Comparison of ENCODE assay signal across 10 cellular contexts in the genomic region with DNA sequence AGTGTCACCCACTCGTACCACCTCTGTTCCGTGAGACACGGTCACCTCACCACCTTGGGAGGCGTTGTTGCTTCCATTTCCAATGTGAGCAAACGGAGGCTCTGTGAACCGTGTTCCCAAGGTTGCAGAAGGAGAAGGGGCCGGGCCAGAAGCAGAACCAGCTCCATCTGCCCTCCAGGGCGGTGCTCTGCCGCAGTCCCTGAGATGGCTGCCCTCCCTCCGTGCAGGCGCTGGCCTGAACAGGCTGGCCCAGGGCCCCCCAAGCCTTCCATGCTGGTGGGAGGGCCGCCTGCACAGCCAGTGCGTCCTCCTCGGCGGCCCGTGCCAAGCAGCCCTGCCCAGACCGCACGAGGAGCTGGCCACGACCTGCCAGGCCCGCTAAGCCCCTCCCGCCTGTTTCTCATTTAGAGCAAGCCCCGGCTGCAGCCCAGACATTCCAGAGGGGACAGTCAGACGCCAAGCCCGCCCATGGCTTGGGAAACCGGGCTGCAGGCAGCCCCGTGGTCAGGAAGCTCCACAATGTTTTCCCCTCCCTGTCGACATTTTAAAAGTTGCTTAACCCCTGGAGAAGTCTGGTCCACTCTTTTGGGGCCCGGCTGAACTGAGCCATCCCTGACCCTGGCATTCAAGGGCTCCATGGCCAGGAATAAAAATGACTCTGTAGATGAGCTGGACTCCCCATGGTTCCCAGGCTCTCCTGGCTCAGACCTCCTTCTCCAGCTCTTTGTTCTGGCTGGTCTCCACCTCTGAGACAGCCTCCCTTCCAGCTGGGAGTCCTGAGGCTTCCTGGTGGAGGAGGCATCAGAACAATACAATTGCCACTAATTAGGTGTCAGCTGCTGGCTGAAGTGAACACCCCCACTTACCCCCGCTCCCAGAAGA.
DNase-seq lines count a peak whose midpoint lies in the region; ATAC-seq and TF ChIP-seq lines count a peak whose summit lies in the region.
"Had no signal": no experiment of that assay in that cellular context is flagged by ENCODE, and none has a peak within 500 bp of the region (broad histone marks: within the 10 kb centered on the region; RNA-seq: fewer than 3 reads in every experiment).

No MANE protein-coding gene starts in this region.

- no peak for TF ChIP-seq CTCF in progenitor cell of endocrine pancreas (IDR thresholded peaks at IDR 0.05; ENCODE audit: unreplicated experiment)

- no peaks in the 10 kb centered on the region for H3K27me3 Mint-ChIP-seq in activated naive CD8-positive, alpha-beta T cell treated with anti-CD3 and anti-CD28 coated beads, Interleukin-2, amount 10 ng/mL, durations not matched to agents 7 days and 5 days
- H3K27me3 Mint-ChIP-seq in activated naive CD8-positive, alpha-beta T cell treated with anti-CD3 and anti-CD28 coated beads, Interleukin-2, amount 50 U/mL, for 24 hours, result no peaks in the 10 kb centered on the region
- peaks cover 22% of the 10 kb centered on the region for H3K27me3 Mint-ChIP-seq in progenitor cell of endocrine pancreas
- H3K27me3 Mint-ChIP-seq: CD4-positive, alpha-beta T cell had no signal

- H3K36me3 ChIP-seq in mesodermal cell (ENCODE audit: control insufficient read depth, insufficient read depth, low read length), result no peaks in the 10 kb centered on the region

- DNase-seq in activated naive CD8-positive, alpha-beta T cell treated with anti-CD3 and anti-CD28 coated beads, Interleukin-2, amount 10 ng/mL, durations not matched to agents 7 days and 5 days, result peak; percentile 14
- no peak for DNase-seq in activated naive CD8-positive, alpha-beta T cell treated with anti-CD3 and anti-CD28 coated beads, Interleukin-2, amount 50 U/mL, for 24 hours
- DNase-seq in epithelial cell of prostate (ENCODE audit: low read depth, low spot score) (peak; percentile 69), progenitor cell of endocrine pancreas (ENCODE audit: low spot score, unreplicated experiment) (no peak)
- no peak for DNase-seq in activated CD4-positive, alpha-beta T cell treated with anti-CD3 and anti-CD28 coated beads, Interleukin-2, amount 50 U/mL, for 1 hour
- DNase-seq in NK-92 treated with Interleukin-12 subunit alpha and Interleukin-12 subunit beta, amount 100 ng/mL, for 24 hours (lab: John Stamatoyannopoulos, UW), result no peak
- DNase-seq: NCI-H774 had no signal

- H3K36me3 Mint-ChIP-seq in activated naive CD8-positive, alpha-beta T cell treated with anti-CD3 and anti-CD28 coated beads, Interleukin-2, amount 10 ng/mL, durations not matched to agents 7 days and 5 days, result no peaks in the 10 kb centered on the region
- no peaks in the 10 kb centered on the region for H3K36me3 Mint-ChIP-seq in activated naive CD8-positive, alpha-beta T cell treated with anti-CD3 and anti-CD28 coated beads, Interleukin-2, amount 50 U/mL, for 24 hours (ENCODE audit: low read depth)
- H3K36me3 Mint-ChIP-seq in progenitor cell of endocrine pancreas (ENCODE audit: insufficient read depth), result no peaks in the 10 kb centered on the region

- no peaks in the 10 kb centered on the region for H3K4me1 Mint-ChIP-seq in activated naive CD8-positive, alpha-beta T cell treated with anti-CD3 and anti-CD28 coated beads, Interleukin-2, amount 10 ng/mL, durations not matched to agents 7 days and 5 days
- H3K4me1 Mint-ChIP-seq in activated naive CD8-positive, alpha-beta T cell treated with anti-CD3 and anti-CD28 coated beads, Interleukin-2, amount 50 U/mL, for 24 hours, result no peaks in the 10 kb centered on the region
- no peaks in the 10 kb centered on the region for H3K4me1 Mint-ChIP-seq in progenitor cell of endocrine pancreas (ENCODE audit: low read depth)

- no peak for ATAC-seq in activated naive CD8-positive, alpha-beta T cell treated with anti-CD3 and anti-CD28 coated beads, Interleukin-2, amount 10 ng/mL, durations not matched to agents 7 days and 5 days (ENCODE audit: low read depth)
- ATAC-seq in activated naive CD8-positive, alpha-beta T cell treated with anti-CD3 and anti-CD28 coated beads, Interleukin-2, amount 50 U/mL, for 24 hours, result no peak
- ATAC-seq in HG02571 (IDR thresholded peaks at IDR 0.05; ENCODE audit: unreplicated experiment), result no peak

- H3K4me3 Mint-ChIP-seq in activated naive CD8-positive, alpha-beta T cell treated with anti-CD3 and anti-CD28 coated beads, Interleukin-2, amount 10 ng/mL, durations not matched to agents 7 days and 5 days, result no peak overlapping the region
- H3K4me3 Mint-ChIP-seq in activated naive CD8-positive, alpha-beta T cell treated with anti-CD3 and anti-CD28 coated beads, Interleukin-2, amount 50 U/mL, for 24 hours, result no peak overlapping the region
- no peak overlapping the region for H3K4me3 Mint-ChIP-seq in progenitor cell of endocrine pancreas (ENCODE audit: low read depth)
- H3K4me3 Mint-ChIP-seq: CD4-positive, alpha-beta T cell had no signal

- H3K27ac Mint-ChIP-seq in activated naive CD8-positive, alpha-beta T cell treated with anti-CD3 and anti-CD28 coated beads, Interleukin-2, amount 10 ng/mL, durations not matched to agents 7 days and 5 days, result no peak overlapping the region
- no peak overlapping the region for H3K27ac Mint-ChIP-seq in activated naive CD8-positive, alpha-beta T cell treated with anti-CD3 and anti-CD28 coated beads, Interleukin-2, amount 50 U/mL, for 24 hours
- H3K27ac Mint-ChIP-seq in progenitor cell of endocrine pancreas, result no peak overlapping the region
- H3K27ac Mint-ChIP-seq: CD4-positive, alpha-beta T cell had no signal

- H3K4me3 ChIP-seq in mesodermal cell (ENCODE audit: extremely low read depth, insufficient read depth, low read length, poor library complexity, severe bottlenecking), result no peak overlapping the region

- POLR2A ChIA-PET in activated naive CD8-positive, alpha-beta T cell treated with anti-CD3 and anti-CD28 coated beads, Interleukin-2, amount 10 ng/mL, durations not matched to agents 7 days and 5 days (lab: Charles Lee), result no interaction called here

- no peaks in the 10 kb centered on the region for H3K9me3 ChIP-seq in mesodermal cell (ENCODE audit: control insufficient read depth, low read length)

- H3K27ac ChIP-seq in epithelial cell of prostate, result peak overlapping the region; percentile 78
- H3K27ac ChIP-seq in mesodermal cell (ENCODE audit: low read depth, low read length, severe bottlenecking), result peak overlapping the region; percentile 81

- 41 to 54% methylated on average over 28 to 29 of the region's 29 CpGs for WGBS in mesodermal cell (ENCODE audit: insufficient coverage in 2 of 2), 2 experiments

- H3K4me1 ChIP-seq in mesodermal cell (ENCODE audit: control insufficient read depth, insufficient read depth, low read length, poor library complexity, severe bottlenecking), result peaks cover 18% of the 10 kb centered on the region

- H3K9me3 Mint-ChIP-seq in activated naive CD8-positive, alpha-beta T cell treated with anti-CD3 and anti-CD28 coated beads, Interleukin-2, amount 10 ng/mL, durations not matched to agents 7 days and 5 days, result peaks cover 6% of the 10 kb centered on the region
- peaks cover 6% of the 10 kb centered on the region for H3K9me3 Mint-ChIP-seq in activated naive CD8-positive, alpha-beta T cell treated with anti-CD3 and anti-CD28 coated beads, Interleukin-2, amount 50 U/mL, for 24 hours
- no peaks in the 10 kb centered on the region for H3K9me3 Mint-ChIP-seq in progenitor cell of endocrine pancreas (ENCODE audit: low read depth)
- H3K9me3 Mint-ChIP-seq: CD4-positive, alpha-beta T cell had no signal

Comparison
In these comparisons a context has a peak if more than half of its experiments do, and no peak if none do; other contexts are left out.
1. DNase-seq: peak in activated naive CD8-positive, alpha-beta T cell treated with anti-CD3 and anti-CD28 coated beads, Interleukin-2, amount 10 ng/mL, durations not matched to agents 7 days and 5 days (single experiment) and epithelial cell of prostate (single experiment); none in activated naive CD8-positive, alpha-beta T cell treated with anti-CD3 and anti-CD28 coated beads, Interleukin-2, amount 50 U/mL, for 24 hours (single experiment), progenitor cell of endocrine pancreas (single experiment), activated CD4-positive, alpha-beta T cell treated with anti-CD3 and anti-CD28 coated beads, Interleukin-2, amount 50 U/mL, for 1 hour (single experiment) and NK-92 treated with Interleukin-12 subunit alpha and Interleukin-12 subunit beta, amount 100 ng/mL, for 24 hours (single experiment).